ENCODE assay signal across 5 cellular contexts in genomic region chr1:121531739-121532138, GRCh38.
DNase-seq lines count a peak whose midpoint lies in the region; ATAC-seq and TF ChIP-seq lines count a peak whose summit lies in the region.
"Not testable (repeated sequence)": the region's sequence is repeated elsewhere in the genome, so short reads cannot be mapped to it uniquely, and the experiment has no call there.

No MANE protein-coding gene starts in this region.

- peaks cover 21% of the 10 kb centered on the region for H3K4me1 Mint-ChIP-seq in CD4-positive, alpha-beta T cell (ENCODE audit: low read depth)
- not testable (repeated sequence) for H3K4me1 Mint-ChIP-seq in effector memory CD8-positive, alpha-beta T cell (ENCODE audit: low read depth in 2 of 2); memory B cell

- H3K27me3 Mint-ChIP-seq in CD4-positive, alpha-beta T cell; effector memory CD8-positive, alpha-beta T cell; memory B cell: not testable (repeated sequence)

- not testable (repeated sequence) for H3K27me3 ChIP-seq in CD4-positive, alpha-beta T cell (ENCODE audit: control insufficient read depth, insufficient read depth, low read length); MM.1S (replicated peaks; ENCODE audit: insufficient read depth, low read length)

- H3K9me3 Mint-ChIP-seq in CD4-positive, alpha-beta T cell; effector memory CD8-positive, alpha-beta T cell; memory B cell: not testable (repeated sequence)

- not testable (repeated sequence) for H3K79me2 ChIP-seq in MM.1S (ENCODE audit: low read length)

- H3K4me2 ChIP-seq in MM.1S (ENCODE audit: low read depth, low read length) = not testable (repeated sequence)

- H3K27ac ChIP-seq in CD4-positive, alpha-beta T cell (ENCODE audit: low read depth, low read length); MM.1S (ENCODE audit: low read length): not testable (repeated sequence)

- CTCF ChIA-PET in CD4-positive, alpha-beta T cell (lab: Charles Lee) = not testable (repeated sequence)

- H3K4me1 ChIP-seq in MM.1S (ENCODE audit: low read length) = not testable (repeated sequence)

- H3K36me3 Mint-ChIP-seq in CD4-positive, alpha-beta T cell (ENCODE audit: low read depth); effector memory CD8-positive, alpha-beta T cell (ENCODE audit: insufficient read depth); memory B cell: not testable (repeated sequence)

- H3K27ac Mint-ChIP-seq in CD4-positive, alpha-beta T cell; effector memory CD8-positive, alpha-beta T cell; memory B cell: not testable (repeated sequence)

- H4K20me1 ChIP-seq in MM.1S (ENCODE audit: insufficient read depth, low read length) = not testable (repeated sequence)

- H3K9me3 ChIP-seq in CD4-positive, alpha-beta T cell (ENCODE audit: control insufficient read depth, low read length); MM.1S (replicated peaks; ENCODE audit: insufficient read depth, low read length): not testable (repeated sequence)

- not testable (repeated sequence) for H3F3A ChIP-seq in MM.1S (ENCODE audit: insufficient read depth, low read length)

- H3K9me2 ChIP-seq in MM.1S (replicated peaks; ENCODE audit: insufficient read depth, low read length) = not testable (repeated sequence)

- H3K36me3 ChIP-seq in MM.1S (replicated peaks; ENCODE audit: insufficient read depth, low read length) = not testable (repeated sequence)

- H3K4me3 Mint-ChIP-seq in CD4-positive, alpha-beta T cell; effector memory CD8-positive, alpha-beta T cell; memory B cell: not testable (repeated sequence)

- H2AFZ ChIP-seq in MM.1S (ENCODE audit: low read length) = not testable (repeated sequence)

- peak; percentile 54 for ATAC-seq in CD4-positive, alpha-beta T cell (ENCODE audit: poor library complexity)
- ATAC-seq in effector memory CD8-positive, alpha-beta T cell (replicated peaks) = peak; percentile 55
- ATAC-seq in memory B cell (ENCODE audit: low read depth) = peak; percentile 54

- not testable (repeated sequence) for DNase-seq in CD4-positive, alpha-beta T cell; effector memory CD8-positive, alpha-beta T cell; memory B cell (ENCODE audit: low spot score in 2 of 2)
- DNase-seq in MM.1S = peak; percentile 34
- DNase-seq in central memory CD4-positive, alpha-beta T cell = peak; percentile 26

- intact Hi-C loops in CD4-positive, alpha-beta T cell (cut with DNase I, micrococcal nuclease) = not testable (repeated sequence)

- not testable (repeated sequence) for TF ChIP-seq CTCF in CD4-positive, alpha-beta T cell (IDR thresholded peaks at IDR 0.05); MM.1S (IDR thresholded peaks at IDR 0.05; ENCODE audit: low read length)

- H3K9ac ChIP-seq in MM.1S (ENCODE audit: low read length) = not testable (repeated sequence)

- POLR2A ChIA-PET in CD4-positive, alpha-beta T cell (lab: Charles Lee) = not testable (repeated sequence)

- not testable (repeated sequence) for H3K4me3 ChIP-seq in MM.1S (ENCODE audit: low read length)
